1 cellular context compared by ENCODE assay signal in genomic region chr3:48661501-48662139, GRCh38.
TF ChIP-seq lines count a peak whose summit lies in the region.

No MANE protein-coding gene starts in this region.

TF ChIP-seq in K562, 482 proteins besides CTCF, POLR2A, EP300 and RAD21 (continued from another document and continues in another):
- TF ChIP-seq AFF1 (IDR thresholded peaks at IDR 0.05; ENCODE audit: low read depth in 1 of 2, partially characterized antibody in 2 of 2), result peak in 1 of 2 experiments; percentile 100
- no peak for TF ChIP-seq SPI1 (IDR thresholded peaks at IDR 0.05; ENCODE audit: borderline replicate concordance, low read depth, low read length)
- peak; percentile 88 for TF ChIP-seq CREM (IDR thresholded peaks at IDR 0.05; ENCODE audit: low read depth)
- 0 out of 2 replicates have a peak, but pooled peaks have one; percentile 46 for TF ChIP-seq CREB3L1 (IDR thresholded peaks at IDR 0.05; ENCODE audit: borderline replicate concordance, low read depth)
- TF ChIP-seq EP400 (IDR thresholded peaks at IDR 0.05), result no peak
- peak; percentile 99 for TF ChIP-seq FOXK1 (CRISPR knock-in tag; IDR thresholded peaks at IDR 0.05; ENCODE audit: borderline replicate concordance)
- TF ChIP-seq GATAD2B (IDR thresholded peaks at IDR 0.05; ENCODE audit: borderline replicate concordance), result no peak
- TF ChIP-seq BRD9 (IDR thresholded peaks at IDR 0.05; ENCODE audit: low read depth, partially characterized antibody), result no peak
- no peak for TF ChIP-seq ZNF707 (CRISPR knock-in tag; conservative IDR thresholded peaks at IDR 0.05)
- no peak for TF ChIP-seq ZNF134 (CRISPR knock-in tag; conservative IDR thresholded peaks at IDR 0.05)
- TF ChIP-seq MLX (CRISPR knock-in tag; conservative IDR thresholded peaks at IDR 0.05), result no peak; a peak in 1 of 4 replicates
- TF ChIP-seq IRF2 (CRISPR knock-in tag; IDR thresholded peaks at IDR 0.05), result peak; percentile 97
- TF ChIP-seq ID3 (CRISPR knock-in tag; IDR thresholded peaks at IDR 0.05), result no peak
- TF ChIP-seq ID3 (tag; IDR thresholded peaks at IDR 0.05), result peak; percentile 66; the same call in 1 of the 2 replicates
- TF ChIP-seq SNIP1 (IDR thresholded peaks at IDR 0.05; ENCODE audit: low read depth), result no peak
- TF ChIP-seq SREBF2 (CRISPR knock-in tag; IDR thresholded peaks at IDR 0.05), result peak; percentile 98; the same call in 1 of the 2 replicates
- no peak for TF ChIP-seq ILK (tag; IDR thresholded peaks at IDR 0.05; ENCODE audit: borderline replicate concordance, low read depth)
- no peak for TF ChIP-seq ATF3 (IDR thresholded peaks at IDR 0.05)
- TF ChIP-seq ATF3 (CRISPR knock-in tag; conservative IDR thresholded peaks at IDR 0.05), result no peak
- no peak for TF ChIP-seq E4F1 (CRISPR knock-in tag; IDR thresholded peaks at IDR 0.05; ENCODE audit: borderline replicate concordance)
- TF ChIP-seq COPS2 (conservative IDR thresholded peaks at IDR 0.05), result no peak
- TF ChIP-seq RERE (CRISPR knock-in tag; IDR thresholded peaks at IDR 0.05; ENCODE audit: borderline replicate concordance), result 0 out of 2 replicates have a peak, but pooled peaks have one; percentile 95
- TF ChIP-seq WHSC1 (IDR thresholded peaks at IDR 0.05; ENCODE audit: low read length), result no peak
- no peak for TF ChIP-seq ZNF253 (CRISPR knock-in tag; conservative IDR thresholded peaks at IDR 0.05)
- TF ChIP-seq THRB (CRISPR knock-in tag; conservative IDR thresholded peaks at IDR 0.05), result no peak
- no peak for TF ChIP-seq SIRT6 (IDR thresholded peaks at IDR 0.05; ENCODE audit: low read depth, low read length)
- peak; percentile 41; the same call in 1 of the 2 replicates for TF ChIP-seq FOXJ2 (tag; IDR thresholded peaks at IDR 0.05)
